1 cellular context compared by ENCODE assay signal in genomic region chr17:3802461-3803307, GRCh38.
TF ChIP-seq lines count a peak whose summit lies in the region.

No MANE protein-coding gene starts in this region.

TF ChIP-seq in HepG2, 621 proteins besides CTCF, POLR2A, EP300 and RAD21 (continued from another document and continues in another):
- TF ChIP-seq TBX3 (IDR thresholded peaks at IDR 0.05; ENCODE audit: borderline replicate concordance) = peak; percentile 76; the same call in 1 of the 2 replicates
- TF ChIP-seq SMC3 (IDR thresholded peaks at IDR 0.05; ENCODE audit: low read length) = peak; percentile 58
- peak; percentile 83 for TF ChIP-seq MYC (CRISPR knock-in tag; IDR thresholded peaks at IDR 0.05; ENCODE audit: borderline replicate concordance)
- TF ChIP-seq ZNF615 (CRISPR knock-in tag; IDR thresholded peaks at IDR 0.05; ENCODE audit: borderline replicate concordance) = no peak
- peak; percentile 99 for TF ChIP-seq ZNF350 (CRISPR knock-in tag; IDR thresholded peaks at IDR 0.05; ENCODE audit: borderline replicate concordance, low read depth)
- peak; percentile 85; the same call in 1 of the 2 replicates for TF ChIP-seq ZMAT3 (CRISPR knock-in tag; conservative IDR thresholded peaks at IDR 0.05)
- TF ChIP-seq ADNP (CRISPR knock-in tag; IDR thresholded peaks at IDR 0.05) = no peak
- TF ChIP-seq NR0B2 (CRISPR knock-in tag; IDR thresholded peaks at IDR 0.05) = no peak
- TF ChIP-seq, protein P1, sequence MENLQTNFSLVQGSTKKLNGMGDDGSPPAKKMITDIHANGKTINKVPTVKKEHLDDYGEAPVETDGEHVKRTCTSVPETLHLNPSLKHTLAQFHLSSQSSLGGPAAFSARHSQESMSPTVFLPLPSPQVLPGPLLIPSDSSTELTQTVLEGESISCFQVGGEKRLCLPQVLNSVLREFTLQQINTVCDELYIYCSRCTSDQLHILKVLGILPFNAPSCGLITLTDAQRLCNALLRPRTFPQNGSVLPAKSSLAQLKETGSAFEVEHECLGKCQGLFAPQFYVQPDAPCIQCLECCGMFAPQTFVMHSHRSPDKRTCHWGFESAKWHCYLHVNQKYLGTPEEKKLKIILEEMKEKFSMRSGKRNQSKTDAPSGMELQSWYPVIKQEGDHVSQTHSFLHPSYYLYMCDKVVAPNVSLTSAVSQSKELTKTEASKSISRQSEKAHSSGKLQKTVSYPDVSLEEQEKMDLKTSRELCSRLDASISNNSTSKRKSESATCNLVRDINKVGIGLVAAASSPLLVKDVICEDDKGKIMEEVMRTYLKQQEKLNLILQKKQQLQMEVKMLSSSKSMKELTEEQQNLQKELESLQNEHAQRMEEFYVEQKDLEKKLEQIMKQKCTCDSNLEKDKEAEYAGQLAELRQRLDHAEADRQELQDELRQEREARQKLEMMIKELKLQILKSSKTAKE (CRISPR knock-in tag; IDR thresholded peaks at IDR 0.05; ENCODE audit: borderline replicate concordance) = peak; percentile 92
- TF ChIP-seq FOXC1 (CRISPR knock-in tag; IDR thresholded peaks at IDR 0.05; ENCODE audit: borderline replicate concordance) = no peak
- peak; percentile 89 for TF ChIP-seq ETV5 (CRISPR knock-in tag; IDR thresholded peaks at IDR 0.05; ENCODE audit: borderline replicate concordance)
- TF ChIP-seq XRCC5 (optimal IDR thresholded peaks at IDR 0.05; ENCODE audit: low read length) = peak; percentile 21
- TF ChIP-seq MIXL1 (CRISPR knock-in tag; IDR thresholded peaks at IDR 0.05) = peak; percentile 95
- TF ChIP-seq THYN1 (CRISPR knock-in tag; IDR thresholded peaks at IDR 0.05; ENCODE audit: borderline replicate concordance, low read depth) = no peak
- TF ChIP-seq PBX2 (CRISPR knock-in tag; IDR thresholded peaks at IDR 0.05) = no peak
- no peak for TF ChIP-seq ZNF354B (CRISPR knock-in tag; IDR thresholded peaks at IDR 0.05)
- TF ChIP-seq MAZ (IDR thresholded peaks at IDR 0.05; ENCODE audit: borderline replicate concordance, low read depth, low read length) = no peak
- no peak for TF ChIP-seq MAZ (CRISPR knock-in tag; IDR thresholded peaks at IDR 0.05; ENCODE audit: low read depth)
- TF ChIP-seq PRDM10 (CRISPR knock-in tag; IDR thresholded peaks at IDR 0.05; ENCODE audit: low read depth) = peak; percentile 83; the same call in 1 of the 2 replicates
- TF ChIP-seq ZNF136 (CRISPR knock-in tag; IDR thresholded peaks at IDR 0.05; ENCODE audit: low read depth) = 0 out of 2 replicates have a peak, but pooled peaks have one; percentile 11
- TF ChIP-seq ZNF281 (CRISPR knock-in tag; IDR thresholded peaks at IDR 0.05; ENCODE audit: borderline replicate concordance) = peak; percentile 79; the same call in 1 of the 2 replicates
- no peak for TF ChIP-seq ZSCAN12 (CRISPR knock-in tag; IDR thresholded peaks at IDR 0.05)
- no peak for TF ChIP-seq ZSCAN31 (CRISPR knock-in tag; IDR thresholded peaks at IDR 0.05; ENCODE audit: low read depth)
- no peak for TF ChIP-seq DNMT3B (CRISPR knock-in tag; conservative IDR thresholded peaks at IDR 0.05)
- TF ChIP-seq ZNF773 (CRISPR knock-in tag; IDR thresholded peaks at IDR 0.05; ENCODE audit: borderline replicate concordance) = no peak
- TF ChIP-seq ZNF547 (CRISPR knock-in tag; IDR thresholded peaks at IDR 0.05) = peak; percentile 34; the same call in 1 of the 2 replicates
- TF ChIP-seq ZIK1 (CRISPR knock-in tag; IDR thresholded peaks at IDR 0.05; ENCODE audit: borderline replicate concordance, low read depth) = peak; percentile 37; the same call in 1 of the 2 replicates
- TF ChIP-seq CREB3 (CRISPR knock-in tag; IDR thresholded peaks at IDR 0.05) = no peak
- TF ChIP-seq ESRRA (CRISPR knock-in tag; IDR thresholded peaks at IDR 0.05; ENCODE audit: low read depth) = peak; percentile 86; the same call in 1 of the 2 replicates
- no peak for TF ChIP-seq ZBTB49 (CRISPR knock-in tag; IDR thresholded peaks at IDR 0.05; ENCODE audit: borderline replicate concordance)
- TF ChIP-seq ZNF335 (CRISPR knock-in tag; IDR thresholded peaks at IDR 0.05) = peak; percentile 76
- TF ChIP-seq ZFP36L2 (CRISPR knock-in tag; IDR thresholded peaks at IDR 0.05) = no peak
- peak; percentile 90 for TF ChIP-seq ZSCAN9 (CRISPR knock-in tag; IDR thresholded peaks at IDR 0.05; ENCODE audit: borderline replicate concordance)
- TF ChIP-seq SMARCC2 (IDR thresholded peaks at IDR 0.05) = no peak
- TF ChIP-seq ZBTB38 (CRISPR knock-in tag; IDR thresholded peaks at IDR 0.05) = peak; percentile 83
- no peak for TF ChIP-seq SRF (IDR thresholded peaks at IDR 0.05; ENCODE audit: low read depth, low read length)
- TF ChIP-seq KDM3A (CRISPR knock-in tag; IDR thresholded peaks at IDR 0.05; ENCODE audit: low read depth) = peak; percentile 96
- TF ChIP-seq HBP1 (CRISPR knock-in tag; IDR thresholded peaks at IDR 0.05; ENCODE audit: low read depth) = no peak; the same call in 1 of the 2 replicates
- peak; percentile 94 for TF ChIP-seq ZNF501 (CRISPR knock-in tag; IDR thresholded peaks at IDR 0.05)
- peak; percentile 50; the same call in 1 of the 2 replicates for TF ChIP-seq ZNF749 (CRISPR knock-in tag; IDR thresholded peaks at IDR 0.05; ENCODE audit: borderline replicate concordance)
- TF ChIP-seq, protein P2, sequence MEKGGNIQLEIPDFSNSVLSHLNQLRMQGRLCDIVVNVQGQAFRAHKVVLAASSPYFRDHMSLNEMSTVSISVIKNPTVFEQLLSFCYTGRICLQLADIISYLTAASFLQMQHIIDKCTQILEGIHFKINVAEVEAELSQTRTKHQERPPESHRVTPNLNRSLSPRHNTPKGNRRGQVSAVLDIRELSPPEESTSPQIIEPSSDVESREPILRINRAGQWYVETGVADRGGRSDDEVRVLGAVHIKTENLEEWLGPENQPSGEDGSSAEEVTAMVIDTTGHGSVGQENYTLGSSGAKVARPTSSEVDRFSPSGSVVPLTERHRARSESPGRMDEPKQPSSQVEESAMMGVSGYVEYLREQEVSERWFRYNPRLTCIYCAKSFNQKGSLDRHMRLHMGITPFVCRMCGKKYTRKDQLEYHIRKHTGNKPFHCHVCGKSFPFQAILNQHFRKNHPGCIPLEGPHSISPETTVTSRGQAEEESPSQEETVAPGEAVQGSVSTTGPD (CRISPR knock-in tag; IDR thresholded peaks at IDR 0.05) = no peak
- TF ChIP-seq ZNF484 (CRISPR knock-in tag; IDR thresholded peaks at IDR 0.05; ENCODE audit: borderline replicate concordance, low read depth) = no peak
- no peak for TF ChIP-seq ZNF383 (CRISPR knock-in tag; IDR thresholded peaks at IDR 0.05; ENCODE audit: borderline replicate concordance)
- TF ChIP-seq ZNF280B (CRISPR knock-in tag; IDR thresholded peaks at IDR 0.05; ENCODE audit: borderline replicate concordance) = peak; percentile 67; the same call in 1 of the 2 replicates
